Comparison of ENCODE assay signal across 3 cellular contexts in genomic region chr7:150283605-150284004, GRCh38. TPM values are rescaled to one million over a fixed set of nuclear protein-coding genes. Genes with fewer than 3 reads are reported as not detected.
"Had no signal": no experiment of that assay in that cellular context is flagged by ENCODE, and none has a peak within 500 bp of the region (broad histone marks: within the 10 kb centered on the region; RNA-seq: fewer than 3 reads in every experiment).

No MANE protein-coding gene starts in this region.

RNA-seq across cellular contexts. Expression of gene LRRC61, which starts 39.5 kb away (rescaled TPM):
- total RNA-seq: myocyte, osteocyte had no signal

RNA-seq across cellular contexts. Expression of gene ACTR3C, which starts 39.7 kb away (rescaled TPM):
- total RNA-seq: osteocyte had no signal

RNA-seq across cellular contexts. Expression of gene RARRES2, which starts 57.8 kb away (rescaled TPM):
- total RNA-seq: osteocyte had no signal
- polyA plus RNA-seq: naive thymus-derived CD8-positive, alpha-beta T cell had no signal
